27 cellular contexts compared by ENCODE assay signal in the genomic region with DNA sequence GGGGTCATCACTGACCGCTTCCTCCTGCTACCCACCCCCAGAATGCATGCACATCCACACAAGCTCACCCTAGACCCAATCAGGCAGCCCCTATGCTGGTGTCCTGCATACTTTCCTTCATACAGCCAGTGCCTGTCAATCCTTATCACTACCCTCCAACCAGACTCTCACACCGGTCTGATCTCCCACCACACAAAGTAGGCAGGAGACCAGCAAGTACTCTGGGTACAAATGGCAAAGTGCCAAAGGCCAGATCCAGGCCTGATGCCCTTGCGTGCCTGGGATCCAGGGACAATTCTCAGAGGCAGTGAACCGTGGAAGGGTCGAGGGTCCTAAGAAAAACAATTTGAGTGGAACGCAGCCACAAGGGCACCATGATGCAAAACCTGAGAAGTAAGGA.
DNase-seq lines count a peak whose midpoint lies in the region; ATAC-seq lines count a peak whose summit lies in the region.
"Had no signal": no experiment of that assay in that cellular context is flagged by ENCODE, and none has a peak within 500 bp of the region (broad histone marks: within the 10 kb centered on the region; RNA-seq: fewer than 3 reads in every experiment).

No MANE protein-coding gene starts in this region.

- POLR2A ChIA-PET in activated CD4-positive, alpha-beta T cell treated with anti-CD3 and anti-CD28 coated beads, Interleukin-2, amount 10 ng/mL, durations not matched to agents 7 days and 5 days (lab: Charles Lee) = no interaction called here
- POLR2A ChIA-PET in CD4-positive, alpha-beta memory T cell (lab: Charles Lee; ENCODE audit: partially characterized antibody) = interaction anchor here (1.3 to 3.9 kb wide), 4 partner anchors 8 to 12 kb away, joined by 4 to 19 read pairs (median 11); no protein-coding TSS in a partner anchor

- CTCF ChIA-PET in activated CD4-positive, alpha-beta T cell treated with anti-CD3 and anti-CD28 coated beads, Interleukin-2, amount 10 ng/mL, durations not matched to agents 7 days and 5 days (lab: Charles Lee) = interaction anchor here (0.6 to 8.6 kb wide), 4 partner anchors 8 to 985 kb away, joined by 3 to 46 read pairs (median 6); no protein-coding TSS in a partner anchor
- CTCF ChIA-PET in CD4-positive, alpha-beta memory T cell (lab: Charles Lee; ENCODE audit: partially characterized antibody) = interaction anchor here (0.8 kb wide), 1 partner anchor 10 kb away, joined by 3 read pairs; no protein-coding TSS in a partner anchor

- no peaks in the 10 kb centered on the region for H3K9me3 ChIP-seq in CD4-positive, alpha-beta memory T cell (ENCODE audit: control insufficient read depth in 1 of 2, low read length in 2 of 2)
- H3K9me3 ChIP-seq: ascending aorta, prostate gland, thyroid gland, vagina had no signal

- H3K27ac Mint-ChIP-seq in activated CD4-positive, alpha-beta T cell treated with anti-CD3 and anti-CD28 coated beads, Interleukin-2, amount 10 ng/mL, durations not matched to agents 24 days and 14 days = peak overlapping the region; percentile 5
- H3K27ac Mint-ChIP-seq in activated CD4-positive, alpha-beta T cell treated with anti-CD3 and anti-CD28 coated beads, Interleukin-2, amount 10 ng/mL, durations not matched to agents 7 days and 5 days = no peak overlapping the region
- peak overlapping the region in 6 of 7 donors; percentile 37 to 67 (median 44) for H3K27ac Mint-ChIP-seq in CD4-positive, alpha-beta memory T cell
- H3K27ac Mint-ChIP-seq in activated T-helper 17 cell treated with anti-CD3 and anti-CD28 coated beads, Interleukin-2, amount 50 U/mL, for 72 hours = peak overlapping the region; percentile 75
- H3K27ac Mint-ChIP-seq in naive B cell = peak overlapping the region in 4 of 6 donors; percentile 61 to 69 (median 63)
- H3K27ac Mint-ChIP-seq: effector memory CD8-positive, alpha-beta T cell had no signal

- H3K4me1 Mint-ChIP-seq in activated CD4-positive, alpha-beta T cell treated with anti-CD3 and anti-CD28 coated beads, Interleukin-2, amount 10 ng/mL, durations not matched to agents 24 days and 14 days = peaks cover 37% of the 10 kb centered on the region
- peaks cover 46% of the 10 kb centered on the region for H3K4me1 Mint-ChIP-seq in activated CD4-positive, alpha-beta T cell treated with anti-CD3 and anti-CD28 coated beads, Interleukin-2, amount 10 ng/mL, durations not matched to agents 7 days and 5 days
- peaks cover 58 to 80% (median 71%) of the 10 kb centered on the region in 4 donors for H3K4me1 Mint-ChIP-seq in CD4-positive, alpha-beta memory T cell
- H3K4me1 Mint-ChIP-seq in activated T-helper 17 cell treated with anti-CD3 and anti-CD28 coated beads, Interleukin-2, amount 50 U/mL, for 72 hours = peaks cover 56% of the 10 kb centered on the region
- H3K4me1 Mint-ChIP-seq in naive B cell = peaks cover 28 to 61% (median 29%) of the 10 kb centered on the region in 3 donors

- H3K36me3 ChIP-seq in CD4-positive, alpha-beta memory T cell (ENCODE audit: insufficient read depth, low read length) = no peaks in the 10 kb centered on the region
- H3K36me3 ChIP-seq: ascending aorta, prostate gland, thyroid gland, vagina had no signal

- no peak for ATAC-seq in activated T-helper 17 cell treated with anti-CD3 and anti-CD28 coated beads, Interleukin-2, amount 50 U/mL, for 72 hours (replicated peaks)
- ATAC-seq in naive B cell (ENCODE audit: low read depth in 2 of 2) = no peak
- ATAC-seq: activated naive CD4-positive, alpha-beta T cell treated with anti-CD3 and anti-CD28 coated beads, Interleukin-2, amount 50 U/mL, for 72 hours; effector memory CD8-positive, alpha-beta T cell; HCT116; left lobe of liver; PC-3; sciatic nerve had no signal

- H3K9me3 Mint-ChIP-seq in activated CD4-positive, alpha-beta T cell treated with anti-CD3 and anti-CD28 coated beads, Interleukin-2, amount 10 ng/mL, durations not matched to agents 24 days and 14 days = peaks cover 5% of the 10 kb centered on the region
- H3K9me3 Mint-ChIP-seq in activated CD4-positive, alpha-beta T cell treated with anti-CD3 and anti-CD28 coated beads, Interleukin-2, amount 10 ng/mL, durations not matched to agents 7 days and 5 days = no peaks in the 10 kb centered on the region
- peaks cover 0 to 2% (median 0%) of the 10 kb centered on the region in 8 donors for H3K9me3 Mint-ChIP-seq in CD4-positive, alpha-beta memory T cell
- H3K9me3 Mint-ChIP-seq in activated T-helper 17 cell treated with anti-CD3 and anti-CD28 coated beads, Interleukin-2, amount 50 U/mL, for 72 hours = no peaks in the 10 kb centered on the region
- peaks cover 0 to 2% (median 0%) of the 10 kb centered on the region in 7 donors for H3K9me3 Mint-ChIP-seq in naive B cell
- H3K9me3 Mint-ChIP-seq: effector memory CD8-positive, alpha-beta T cell had no signal

- H3K4me3 ChIP-seq in CD4-positive, alpha-beta memory T cell (ENCODE audit: low read length in 2 of 2) = no peak overlapping the region
- H3K4me3 ChIP-seq: ascending aorta, prostate gland, thyroid gland, vagina had no signal

- no peaks in the 10 kb centered on the region for H3K27me3 Mint-ChIP-seq in activated CD4-positive, alpha-beta T cell treated with anti-CD3 and anti-CD28 coated beads, Interleukin-2, amount 10 ng/mL, durations not matched to agents 24 days and 14 days
- H3K27me3 Mint-ChIP-seq in activated CD4-positive, alpha-beta T cell treated with anti-CD3 and anti-CD28 coated beads, Interleukin-2, amount 10 ng/mL, durations not matched to agents 7 days and 5 days = no peaks in the 10 kb centered on the region
- no peaks in the 10 kb centered on the region for H3K27me3 Mint-ChIP-seq in CD4-positive, alpha-beta memory T cell
- no peaks in the 10 kb centered on the region for H3K27me3 Mint-ChIP-seq in activated T-helper 17 cell treated with anti-CD3 and anti-CD28 coated beads, Interleukin-2, amount 50 U/mL, for 72 hours
- no peaks in the 10 kb centered on the region for H3K27me3 Mint-ChIP-seq in naive B cell
- H3K27me3 Mint-ChIP-seq: effector memory CD8-positive, alpha-beta T cell had no signal

- DNase-seq in activated CD4-positive, alpha-beta T cell treated with anti-CD3 and anti-CD28 coated beads, Interleukin-2, amount 10 ng/mL, durations not matched to agents 24 days and 14 days = no peak
- DNase-seq in activated CD4-positive, alpha-beta T cell treated with anti-CD3 and anti-CD28 coated beads, Interleukin-2, amount 10 ng/mL, durations not matched to agents 7 days and 5 days = no peak
- no peak for DNase-seq in CD4-positive, alpha-beta memory T cell
- no peak for DNase-seq in naive B cell
- DNase-seq in iPS-NIHi7 (ENCODE audit: extremely low spot score) = no peak
- DNase-seq in NCI-H2081 (lab: John Stamatoyannopoulos, UW) = no peak
- DNase-seq in NCI-H1092 treated with DMSO at 0.1 percent for 48 hours (lab: John Stamatoyannopoulos, UW) = no peak
- DNase-seq: activated CD4-positive, alpha-beta T cell treated with anti-CD3 and anti-CD28 coated beads, Interleukin-2, amount 50 U/mL, for 1 hour; cortex of kidney; effector memory CD8-positive, alpha-beta T cell; erythroblast; Kasumi-1; NCI-H1417 treated with DMSO at 0.1 percent for 48 hours; NCI-H2081 treated with DMSO at 0.1 percent for 48 hours; NCI-H226; NCI-H526 treated with DMSO at 0.1 percent for 48 hours; PC-3; stimulated activated CD8-positive, alpha-beta memory T cell treated with anti-CD3 and anti-CD28 coated beads, Interleukin-4, amount 100 ng/mL, for 48 hours; thyroid gland had no signal

- no peaks in the 10 kb centered on the region for H3K27me3 ChIP-seq in CD4-positive, alpha-beta memory T cell (ENCODE audit: insufficient read depth, low read length)
- H3K27me3 ChIP-seq: ascending aorta, thyroid gland, vagina had no signal

- intact Hi-C loops in activated CD4-positive, alpha-beta T cell treated with anti-CD3 and anti-CD28 coated beads, Interleukin-2, amount 10 ng/mL, durations not matched to agents 24 days and 14 days (cut with micrococcal nuclease) = no loop called here
- intact Hi-C loops in CD4-positive, alpha-beta memory T cell (cut with micrococcal nuclease) = no loop called here

- no peak overlapping the region for H3K4me3 Mint-ChIP-seq in activated CD4-positive, alpha-beta T cell treated with anti-CD3 and anti-CD28 coated beads, Interleukin-2, amount 10 ng/mL, durations not matched to agents 24 days and 14 days
- no peak overlapping the region for H3K4me3 Mint-ChIP-seq in activated CD4-positive, alpha-beta T cell treated with anti-CD3 and anti-CD28 coated beads, Interleukin-2, amount 10 ng/mL, durations not matched to agents 7 days and 5 days
- H3K4me3 Mint-ChIP-seq in CD4-positive, alpha-beta memory T cell = peak overlapping the region in 2 of 8 donors; percentile 17 to 24
- H3K4me3 Mint-ChIP-seq in activated T-helper 17 cell treated with anti-CD3 and anti-CD28 coated beads, Interleukin-2, amount 50 U/mL, for 72 hours = no peak overlapping the region
- H3K4me3 Mint-ChIP-seq in naive B cell = no peak overlapping the region
- H3K4me3 Mint-ChIP-seq: effector memory CD8-positive, alpha-beta T cell had no signal

- peaks cover 50% of the 10 kb centered on the region for H3K4me1 ChIP-seq in CD4-positive, alpha-beta memory T cell (ENCODE audit: insufficient read depth, low read length)
- H3K4me1 ChIP-seq: prostate gland had no signal

- no peak overlapping the region for H3K27ac ChIP-seq in CD4-positive, alpha-beta memory T cell (ENCODE audit: low read depth, low read length)
- H3K27ac ChIP-seq: ascending aorta, prostate gland, thyroid gland, vagina had no signal

- peaks cover 46% of the 10 kb centered on the region for H3K36me3 Mint-ChIP-seq in activated CD4-positive, alpha-beta T cell treated with anti-CD3 and anti-CD28 coated beads, Interleukin-2, amount 10 ng/mL, durations not matched to agents 24 days and 14 days (ENCODE audit: low read depth)
- H3K36me3 Mint-ChIP-seq in activated CD4-positive, alpha-beta T cell treated with anti-CD3 and anti-CD28 coated beads, Interleukin-2, amount 10 ng/mL, durations not matched to agents 7 days and 5 days (ENCODE audit: low read depth) = peaks cover 56% of the 10 kb centered on the region
- H3K36me3 Mint-ChIP-seq in CD4-positive, alpha-beta memory T cell = peaks cover 36 to 53% of the 10 kb centered on the region in 2 donors
- peaks cover 89% of the 10 kb centered on the region for H3K36me3 Mint-ChIP-seq in activated T-helper 17 cell treated with anti-CD3 and anti-CD28 coated beads, Interleukin-2, amount 50 U/mL, for 72 hours (ENCODE audit: low read depth)
- peaks cover 5 to 7% of the 10 kb centered on the region in 2 donors for H3K36me3 Mint-ChIP-seq in naive B cell
